In genomic region chr1:48471103-48471502, GRCh38 we compare ENCODE assay signal across 8 cellular contexts. TPM values are rescaled to one million over a fixed set of nuclear protein-coding genes. Genes with fewer than 3 reads are reported as not detected.
DNase-seq lines count a peak whose midpoint lies in the region; ATAC-seq and TF ChIP-seq lines count a peak whose summit lies in the region.

No MANE protein-coding gene starts in this region.

- no peak for DNase-seq in T-cell
- peak; percentile 9 for DNase-seq in fibroblast of peridontal ligament (ENCODE audit: extremely low read depth)
- no peak for DNase-seq in stimulated activated CD4-positive, alpha-beta T cell treated with anti-CD3 and anti-CD28 coated beads, Interleukin-4, amount 100 ng/mL, for 1 hour
- DNase-seq in stimulated activated CD4-positive, alpha-beta T cell treated with anti-CD3 and anti-CD28 coated beads, Interleukin-1b, Interleukin-23, amount 100 ng/mL, for 48 hours = no peak
- DNase-seq in LoVo (ENCODE audit: low spot score) = no peak

- H3K4me3 Mint-ChIP-seq in T-cell = peak overlapping the region; percentile 89 to 98 (median 90)

- peak overlapping the region; percentile 70 to 82 (median 77) for H3K9ac ChIP-seq in BLaER1 treated with 17β-estradiol and CSF1 and Interleukin-3, amounts not matched to agents 10 nM and 100 nM

- no peaks in the 10 kb centered on the region for H3K27me3 ChIP-seq in BLaER1 treated with 17β-estradiol and CSF1 and Interleukin-3, amounts not matched to agents 10 nM and 100 nM
- H3K27me3 ChIP-seq in neutrophil = peaks cover 22% of the 10 kb centered on the region

- H3K27me3 Mint-ChIP-seq in T-cell = peaks cover 0 to 11% of the 10 kb centered on the region in 2 donors

- peaks cover under 1% of the 10 kb centered on the region for H3K36me3 Mint-ChIP-seq in T-cell

- peak overlapping the region; percentile 70 to 83 for H3K27ac Mint-ChIP-seq in T-cell

- POLR2A ChIA-PET in T-cell (lab: Charles Lee) = no interaction called here

- H3K9me3 Mint-ChIP-seq in T-cell = no peaks in the 10 kb centered on the region

- peak overlapping the region in 10 of 11 experiments; percentile 69 to 81 (median 76); a peak in 20 of 22 replicates for H3K27ac ChIP-seq in BLaER1 treated with 17β-estradiol and CSF1 and Interleukin-3, amounts not matched to agents 10 nM and 100 nM
- no peak overlapping the region for H3K27ac ChIP-seq in neutrophil

- no peak for TF ChIP-seq CTCF in neutrophil (IDR thresholded peaks at IDR 0.05)

- no peak for ATAC-seq in T-cell (replicated peaks in 1 of 4)
- no peak for ATAC-seq in activated CD4-positive, CD25-positive, alpha-beta regulatory T cell treated with anti-CD3 and anti-CD28 coated beads, Interleukin-2, amount 50 U/mL, for 24 hours

- peak overlapping the region; percentile 72 to 94 (median 85) for H3K4me2 ChIP-seq in BLaER1 treated with 17β-estradiol and CSF1 and Interleukin-3, amounts not matched to agents 10 nM and 100 nM

- no peaks in the 10 kb centered on the region for H3K36me3 ChIP-seq in BLaER1 treated with 17β-estradiol and CSF1 and Interleukin-3, amounts not matched to agents 10 nM and 100 nM
- H3K36me3 ChIP-seq in neutrophil = no peaks in the 10 kb centered on the region

- H3K9me3 ChIP-seq in BLaER1 treated with 17β-estradiol and CSF1 and Interleukin-3, amounts not matched to agents 10 nM and 100 nM (replicated peaks in 1 of 11) = peaks cover 17 to 22% (median 19%) of the 10 kb centered on the region in 11 experiments
- no peaks in the 10 kb centered on the region for H3K9me3 ChIP-seq in neutrophil

- CTCF ChIA-PET in T-cell (lab: Charles Lee) = interaction anchor here in 1 of 2 donors (0.6 kb wide), 1 partner anchor 61 kb away, joined by 3 read pairs; no protein-coding TSS in a partner anchor

- no peaks in the 10 kb centered on the region for H4K20me1 ChIP-seq in BLaER1 treated with 17β-estradiol and CSF1 and Interleukin-3, amounts not matched to agents 10 nM and 100 nM

- peak overlapping the region; percentile 60 to 79 (median 71) for H3K4me3 ChIP-seq in BLaER1 treated with 17β-estradiol and CSF1 and Interleukin-3, amounts not matched to agents 10 nM and 100 nM
- H3K4me3 ChIP-seq in neutrophil (ENCODE audit: low read depth in 1 of 2, low read length in 1 of 2) = peak overlapping the region; percentile 65 to 84

- H3K4me1 Mint-ChIP-seq in T-cell = peaks cover 33 to 40% (median 35%) of the 10 kb centered on the region in 3 donors

- peaks cover 27 to 37% (median 30%) of the 10 kb centered on the region in 10 experiments for H3K4me1 ChIP-seq in BLaER1 treated with 17β-estradiol and CSF1 and Interleukin-3, amounts not matched to agents 10 nM and 100 nM
- peaks cover 29 to 30% of the 10 kb centered on the region in 2 experiments for H3K4me1 ChIP-seq in neutrophil (ENCODE audit: control insufficient read depth in 1 of 2, insufficient read depth in 1 of 2, low read depth in 1 of 2, low read length in 1 of 2)

RNA-seq across cellular contexts. Expression of gene SPATA6, which starts 0.9 kb away (rescaled TPM):
- 1 to 10 TPM; 3.7 to 7.2 (median 4.9) TPM for total RNA-seq in T-cell
